Comparison of ENCODE assay signal across 35 cellular contexts in genomic region chr1:241125297-241125696, GRCh38.
"Had no signal": no experiment of that assay in that cellular context is flagged by ENCODE, and none has a peak within 500 bp of the region (broad histone marks: within the 10 kb centered on the region; RNA-seq: fewer than 3 reads in every experiment).

No MANE protein-coding gene starts in this region.

- H3K4me1 ChIP-seq: ascending aorta, breast epithelium, esophagus muscularis mucosa, foreskin keratinocyte, gastrocnemius medialis had no signal

- H3K4me3 Mint-ChIP-seq: activated B cell treated with CpG ODN at 0.5 μM for 24 hours; activated CD4-positive, alpha-beta memory T cell treated with anti-CD3 and anti-CD28 coated beads for 36 hours; activated CD4-positive, alpha-beta T cell treated with anti-CD3 and anti-CD28 coated beads for 36 hours; activated CD4-positive, alpha-beta T cell treated with anti-CD3 and anti-CD28 coated beads, Interleukin-2, amount 10 ng/mL, durations not matched to agents 24 days and 14 days; activated CD8-positive, alpha-beta memory T cell treated with anti-CD3 and anti-CD28 coated beads, Interleukin-2, amount 10 ng/mL, durations not matched to agents 7 days and 5 days; activated CD8-positive, alpha-beta T cell treated with anti-CD3 and anti-CD28 coated beads, Interleukin-2, amount 10 ng/mL, durations not matched to agents 7 days and 5 days; activated naive CD4-positive, alpha-beta T cell treated with anti-CD3 and anti-CD28 coated beads, Interleukin-2, amount 10 ng/mL, durations not matched to agents 7 days and 5 days; activated naive CD8-positive, alpha-beta T cell treated with anti-CD3 and anti-CD28 coated beads, Interleukin-2, amount 10 ng/mL, durations not matched to agents 7 days and 5 days; activated T-helper 1 cell treated with anti-CD3 and anti-CD28 coated beads, Interleukin-12 subunit alpha, Interleukin-12 subunit beta, Interleukin-2, Interleukin-4 antibody, amounts not matched to agents 30 ng/mL and 10 ng/mL and 1 ng/mL, durations not matched to agents 14 hours and 24 hours and 36 hours; brain; central memory CD8-positive, alpha-beta T cell; dendritic cell treated with granulocyte-macrophage colony-stimulating factor and Interleukin-4, amounts not matched to agents 40 ng/mL and 50 ng/mL, for 4 days; endodermal cell; T-cell; T-helper 1 cell treated with Interleukin-12 subunit alpha and Interleukin-12 subunit beta and Interleukin-4 antibody, amounts not matched to agents 30 μg/mL and 1 μg/mL, for 36 hours had no signal

- H3K27me3 Mint-ChIP-seq: activated B cell treated with CpG ODN at 0.5 μM for 24 hours; activated CD4-positive, alpha-beta memory T cell treated with anti-CD3 and anti-CD28 coated beads for 36 hours; activated CD4-positive, alpha-beta T cell treated with anti-CD3 and anti-CD28 coated beads for 36 hours; activated CD4-positive, alpha-beta T cell treated with anti-CD3 and anti-CD28 coated beads, Interleukin-2, amount 10 ng/mL, durations not matched to agents 24 days and 14 days; activated CD8-positive, alpha-beta memory T cell treated with anti-CD3 and anti-CD28 coated beads, Interleukin-2, amount 10 ng/mL, durations not matched to agents 7 days and 5 days; activated naive CD4-positive, alpha-beta T cell treated with anti-CD3 and anti-CD28 coated beads, Interleukin-2, amount 10 ng/mL, durations not matched to agents 7 days and 5 days; activated naive CD8-positive, alpha-beta T cell treated with anti-CD3 and anti-CD28 coated beads, Interleukin-2, amount 10 ng/mL, durations not matched to agents 7 days and 5 days; brain; central memory CD8-positive, alpha-beta T cell; dendritic cell treated with granulocyte-macrophage colony-stimulating factor and Interleukin-4, amounts not matched to agents 40 ng/mL and 50 ng/mL, for 4 days; T-cell had no signal

- H3K36me3 Mint-ChIP-seq: activated CD4-positive, alpha-beta memory T cell treated with anti-CD3 and anti-CD28 coated beads for 36 hours; activated CD8-positive, alpha-beta memory T cell treated with anti-CD3 and anti-CD28 coated beads, Interleukin-2, amount 10 ng/mL, durations not matched to agents 7 days and 5 days; activated naive CD4-positive, alpha-beta T cell treated with anti-CD3 and anti-CD28 coated beads, Interleukin-2, amount 10 ng/mL, durations not matched to agents 7 days and 5 days; activated naive CD4-positive, alpha-beta T cell treated with anti-CD3 and anti-CD28 coated beads, Interleukin-2, amount 50 U/mL, for 72 hours; activated naive CD8-positive, alpha-beta T cell treated with anti-CD3 and anti-CD28 coated beads, Interleukin-2, amount 10 ng/mL, durations not matched to agents 7 days and 5 days; brain; T-cell had no signal

- H3K27ac Mint-ChIP-seq: activated B cell treated with CpG ODN at 0.5 μM for 24 hours; activated CD4-positive, alpha-beta memory T cell treated with anti-CD3 and anti-CD28 coated beads for 36 hours; activated CD4-positive, alpha-beta T cell treated with anti-CD3 and anti-CD28 coated beads for 36 hours; activated CD4-positive, alpha-beta T cell treated with anti-CD3 and anti-CD28 coated beads, Interleukin-2, amount 10 ng/mL, durations not matched to agents 24 days and 14 days; activated CD8-positive, alpha-beta memory T cell treated with anti-CD3 and anti-CD28 coated beads, Interleukin-2, amount 10 ng/mL, durations not matched to agents 7 days and 5 days; activated CD8-positive, alpha-beta T cell treated with anti-CD3 and anti-CD28 coated beads, Interleukin-2, amount 10 ng/mL, durations not matched to agents 7 days and 5 days; activated naive CD4-positive, alpha-beta T cell treated with anti-CD3 and anti-CD28 coated beads, Interleukin-2, amount 10 ng/mL, durations not matched to agents 7 days and 5 days; activated naive CD4-positive, alpha-beta T cell treated with anti-CD3 and anti-CD28 coated beads, Interleukin-2, amount 50 U/mL, for 72 hours; activated naive CD8-positive, alpha-beta T cell treated with anti-CD3 and anti-CD28 coated beads, Interleukin-2, amount 10 ng/mL, durations not matched to agents 7 days and 5 days; activated T-helper 1 cell treated with anti-CD3 and anti-CD28 coated beads, Interleukin-12 subunit alpha, Interleukin-12 subunit beta, Interleukin-2, Interleukin-4 antibody, amounts not matched to agents 30 ng/mL and 10 ng/mL and 1 ng/mL, durations not matched to agents 14 hours and 24 hours and 36 hours; activated T-helper 2 cell treated with anti-CD3 and anti-CD28 coated beads, Interferon-gamma antibody, Interleukin-2, Interleukin-4, amounts not matched to agents 10 μg/mL and 5 μg/mL and 100 μg/mL, durations not matched to agents 14 hours and 24 hours and 36 hours; dendritic cell treated with granulocyte-macrophage colony-stimulating factor and Interleukin-4, amounts not matched to agents 40 ng/mL and 50 ng/mL, for 4 days; T-cell; T-helper 1 cell treated with Interleukin-12 subunit alpha and Interleukin-12 subunit beta and Interleukin-4 antibody, amounts not matched to agents 30 μg/mL and 1 μg/mL, for 36 hours had no signal

- H3K36me3 ChIP-seq: ascending aorta, breast epithelium, cardiac muscle cell, esophagus muscularis mucosa, gastrocnemius medialis, WERI-Rb-1 had no signal

- H3K9me3 ChIP-seq: ascending aorta, breast epithelium, esophagus muscularis mucosa, gastrocnemius medialis had no signal

- H3K27me3 ChIP-seq: ascending aorta, breast epithelium, cardiac muscle cell, dorsolateral prefrontal cortex, esophagus muscularis mucosa, foreskin keratinocyte, gastrocnemius medialis had no signal

- H3K4me3 ChIP-seq: ascending aorta, breast epithelium, cardiac muscle cell, coronary artery, dorsolateral prefrontal cortex, esophagus muscularis mucosa, gastrocnemius medialis had no signal

- H3K27ac ChIP-seq: ascending aorta, breast epithelium, cardiac muscle cell, coronary artery, esophagus muscularis mucosa, foreskin keratinocyte, gastrocnemius medialis, WERI-Rb-1 had no signal

- ATAC-seq: activated CD4-positive, alpha-beta T cell treated with anti-CD3 and anti-CD28 coated beads for 36 hours; activated CD8-positive, alpha-beta memory T cell treated with anti-CD3 and anti-CD28 coated beads, Interleukin-2, amount 10 ng/mL, durations not matched to agents 7 days and 5 days; activated CD8-positive, alpha-beta T cell treated with anti-CD3 and anti-CD28 coated beads, Interleukin-2, amount 10 ng/mL, durations not matched to agents 7 days and 5 days; activated naive CD4-positive, alpha-beta T cell treated with anti-CD3 and anti-CD28 coated beads, Interleukin-2, amount 50 U/mL, for 72 hours; foreskin keratinocyte; gastrocnemius medialis; T-cell had no signal

- H3K4me1 Mint-ChIP-seq: activated B cell treated with CpG ODN at 0.5 μM for 24 hours; activated CD4-positive, alpha-beta T cell treated with anti-CD3 and anti-CD28 coated beads for 36 hours; activated CD4-positive, alpha-beta T cell treated with anti-CD3 and anti-CD28 coated beads, Interleukin-2, amount 10 ng/mL, durations not matched to agents 24 days and 14 days; activated CD8-positive, alpha-beta memory T cell treated with anti-CD3 and anti-CD28 coated beads, Interleukin-2, amount 10 ng/mL, durations not matched to agents 7 days and 5 days; activated naive CD4-positive, alpha-beta T cell treated with anti-CD3 and anti-CD28 coated beads, Interleukin-2, amount 10 ng/mL, durations not matched to agents 7 days and 5 days; activated naive CD8-positive, alpha-beta T cell treated with anti-CD3 and anti-CD28 coated beads, Interleukin-2, amount 10 ng/mL, durations not matched to agents 7 days and 5 days; central memory CD8-positive, alpha-beta T cell; T-cell had no signal

- DNase-seq: activated B cell treated with CpG ODN at 0.5 μM for 24 hours; activated CD4-positive, alpha-beta memory T cell treated with anti-CD3 and anti-CD28 coated beads for 36 hours; activated CD4-positive, alpha-beta T cell treated with anti-CD3 and anti-CD28 coated beads for 36 hours; activated CD4-positive, alpha-beta T cell treated with anti-CD3 and anti-CD28 coated beads, Interleukin-2, amount 10 ng/mL, durations not matched to agents 24 days and 14 days; activated CD4-positive, CD25-positive, alpha-beta regulatory T cell treated with anti-CD3 and anti-CD28 coated beads, Interleukin-2, amount 50 U/mL, for 72 hours; activated CD8-positive, alpha-beta memory T cell treated with anti-CD3 and anti-CD28 coated beads, Interleukin-2, amount 10 ng/mL, durations not matched to agents 7 days and 5 days; activated CD8-positive, alpha-beta memory T cell treated with anti-CD3 and anti-CD28 coated beads, Interleukin-2, amount 50 U/mL, for 4 hours; activated CD8-positive, alpha-beta T cell treated with anti-CD3 and anti-CD28 coated beads, Interleukin-2, amount 10 ng/mL, durations not matched to agents 7 days and 5 days; activated gamma-delta T cell; activated naive CD4-positive, alpha-beta T cell; activated naive CD4-positive, alpha-beta T cell treated with anti-CD3 and anti-CD28 coated beads, Interleukin-2, amount 10 ng/mL, durations not matched to agents 7 days and 5 days; activated naive CD8-positive, alpha-beta T cell treated with anti-CD3 and anti-CD28 coated beads, Interleukin-2, amount 10 ng/mL, durations not matched to agents 7 days and 5 days; activated T-cell treated with anti-CD3 and anti-CD28 coated beads, Interleukin-2, amount 50 U/mL, for 1 hour; activated T-cell treated with anti-CD3 and anti-CD28 coated beads, Interleukin-2, amount 50 U/mL, for 48 hours; dorsolateral prefrontal cortex; effector memory CD4-positive, alpha-beta T cell; endodermal cell; erythroblast; foreskin keratinocyte; gastrocnemius medialis; T-cell; T-helper 9 cell; WERI-Rb-1 had no signal

- H3K9me3 Mint-ChIP-seq: activated B cell treated with CpG ODN at 0.5 μM for 24 hours; activated CD4-positive, alpha-beta memory T cell treated with anti-CD3 and anti-CD28 coated beads for 36 hours; activated CD4-positive, alpha-beta T cell treated with anti-CD3 and anti-CD28 coated beads, Interleukin-2, amount 10 ng/mL, durations not matched to agents 24 days and 14 days; activated T-helper 1 cell treated with anti-CD3 and anti-CD28 coated beads, Interleukin-12 subunit alpha, Interleukin-12 subunit beta, Interleukin-2, Interleukin-4 antibody, amounts not matched to agents 30 ng/mL and 10 ng/mL and 1 ng/mL, durations not matched to agents 14 hours and 24 hours and 36 hours; activated T-helper 2 cell treated with anti-CD3 and anti-CD28 coated beads, Interferon-gamma antibody, Interleukin-2, Interleukin-4, amounts not matched to agents 10 μg/mL and 5 μg/mL and 100 μg/mL, durations not matched to agents 14 hours and 24 hours and 36 hours; brain; dendritic cell treated with granulocyte-macrophage colony-stimulating factor and Interleukin-4, amounts not matched to agents 40 ng/mL and 50 ng/mL, for 4 days; endodermal cell had no signal
